Comparison of ENCODE assay signal across 1 cellular context in the genomic region with DNA sequence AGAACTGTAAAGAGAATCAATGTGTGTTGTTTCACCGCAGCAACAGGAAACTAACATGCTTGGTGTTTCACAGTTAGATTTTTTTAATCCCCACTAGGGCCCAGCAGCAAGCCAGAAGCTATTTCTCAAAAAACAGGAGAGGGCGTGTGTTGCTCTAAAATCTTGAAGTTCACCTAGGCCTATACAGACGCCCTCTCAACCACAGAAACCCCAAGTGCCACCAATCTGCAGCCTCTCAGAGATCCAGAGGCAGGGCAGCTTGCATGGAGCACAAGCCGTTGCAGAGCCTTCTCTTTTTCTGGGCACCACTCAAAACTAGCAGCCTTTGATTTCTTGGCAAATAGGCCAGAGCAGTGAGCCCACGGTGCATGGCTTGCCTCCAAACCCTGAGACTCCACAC.
TF ChIP-seq lines count a peak whose summit lies in the region.

No MANE protein-coding gene starts in this region.

TF ChIP-seq in HepG2, 621 proteins besides CTCF, POLR2A, EP300 and RAD21:
- TF ChIP-seq ARNT2 (CRISPR knock-in tag; IDR thresholded peaks at IDR 0.05; ENCODE audit: low read depth) (no peak), NCOA2 (CRISPR knock-in tag; IDR thresholded peaks at IDR 0.05) (no peak), REXO4 (CRISPR knock-in tag; IDR thresholded peaks at IDR 0.05; ENCODE audit: borderline replicate concordance) (no peak), POLR2G (IDR thresholded peaks at IDR 0.05; ENCODE audit: low read depth, low read length) (no peak), RELA (CRISPR knock-in tag; IDR thresholded peaks at IDR 0.05) (no peak), KMT2B (CRISPR knock-in tag; IDR thresholded peaks at IDR 0.05) (no peak)
- TF ChIP-seq, protein P1, sequence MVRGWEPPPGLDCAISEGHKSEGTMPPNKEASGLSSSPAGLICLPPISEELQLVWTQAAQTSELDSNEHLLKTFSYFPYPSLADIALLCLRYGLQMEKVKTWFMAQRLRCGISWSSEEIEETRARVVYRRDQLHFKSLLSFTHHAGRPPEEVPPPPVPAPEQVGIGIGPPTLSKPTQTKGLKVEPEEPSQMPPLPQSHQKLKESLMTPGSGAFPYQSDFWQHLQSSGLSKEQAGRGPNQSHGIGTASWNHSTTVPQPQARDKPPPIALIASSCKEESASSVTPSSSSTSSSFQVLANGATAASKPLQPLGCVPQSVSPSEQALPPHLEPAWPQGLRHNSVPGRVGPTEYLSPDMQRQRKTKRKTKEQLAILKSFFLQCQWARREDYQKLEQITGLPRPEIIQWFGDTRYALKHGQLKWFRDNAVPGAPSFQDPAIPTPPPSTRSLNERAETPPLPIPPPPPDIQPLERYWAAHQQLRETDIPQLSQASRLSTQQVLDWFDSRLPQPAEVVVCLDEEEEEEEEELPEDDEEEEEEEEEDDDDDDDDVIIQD (CRISPR knock-in tag; IDR thresholded peaks at IDR 0.05; ENCODE audit: low read depth), result no peak
- TF ChIP-seq, protein P2, sequence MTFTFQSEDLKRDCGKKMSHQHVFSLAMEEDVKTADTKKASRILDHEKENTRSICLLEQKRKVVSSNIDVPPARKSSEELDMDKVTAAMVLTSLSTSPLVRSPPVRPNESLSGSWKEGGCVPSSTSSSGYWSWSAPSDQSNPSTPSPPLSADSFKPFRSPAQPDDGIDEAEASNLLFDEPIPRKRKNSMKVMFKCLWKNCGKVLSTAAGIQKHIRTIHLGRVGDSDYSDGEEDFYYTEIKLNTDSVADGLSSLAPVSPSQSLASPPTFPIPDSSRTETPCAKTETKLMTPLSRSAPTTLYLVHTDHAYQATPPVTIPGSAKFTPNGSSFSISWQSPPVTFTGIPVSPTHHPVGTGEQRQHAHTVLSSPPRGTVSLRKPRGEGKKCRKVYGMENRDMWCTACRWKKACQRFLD (CRISPR knock-in tag; IDR thresholded peaks at IDR 0.05; ENCODE audit: borderline replicate concordance), result no peak
- TF ChIP-seq, protein P3, sequence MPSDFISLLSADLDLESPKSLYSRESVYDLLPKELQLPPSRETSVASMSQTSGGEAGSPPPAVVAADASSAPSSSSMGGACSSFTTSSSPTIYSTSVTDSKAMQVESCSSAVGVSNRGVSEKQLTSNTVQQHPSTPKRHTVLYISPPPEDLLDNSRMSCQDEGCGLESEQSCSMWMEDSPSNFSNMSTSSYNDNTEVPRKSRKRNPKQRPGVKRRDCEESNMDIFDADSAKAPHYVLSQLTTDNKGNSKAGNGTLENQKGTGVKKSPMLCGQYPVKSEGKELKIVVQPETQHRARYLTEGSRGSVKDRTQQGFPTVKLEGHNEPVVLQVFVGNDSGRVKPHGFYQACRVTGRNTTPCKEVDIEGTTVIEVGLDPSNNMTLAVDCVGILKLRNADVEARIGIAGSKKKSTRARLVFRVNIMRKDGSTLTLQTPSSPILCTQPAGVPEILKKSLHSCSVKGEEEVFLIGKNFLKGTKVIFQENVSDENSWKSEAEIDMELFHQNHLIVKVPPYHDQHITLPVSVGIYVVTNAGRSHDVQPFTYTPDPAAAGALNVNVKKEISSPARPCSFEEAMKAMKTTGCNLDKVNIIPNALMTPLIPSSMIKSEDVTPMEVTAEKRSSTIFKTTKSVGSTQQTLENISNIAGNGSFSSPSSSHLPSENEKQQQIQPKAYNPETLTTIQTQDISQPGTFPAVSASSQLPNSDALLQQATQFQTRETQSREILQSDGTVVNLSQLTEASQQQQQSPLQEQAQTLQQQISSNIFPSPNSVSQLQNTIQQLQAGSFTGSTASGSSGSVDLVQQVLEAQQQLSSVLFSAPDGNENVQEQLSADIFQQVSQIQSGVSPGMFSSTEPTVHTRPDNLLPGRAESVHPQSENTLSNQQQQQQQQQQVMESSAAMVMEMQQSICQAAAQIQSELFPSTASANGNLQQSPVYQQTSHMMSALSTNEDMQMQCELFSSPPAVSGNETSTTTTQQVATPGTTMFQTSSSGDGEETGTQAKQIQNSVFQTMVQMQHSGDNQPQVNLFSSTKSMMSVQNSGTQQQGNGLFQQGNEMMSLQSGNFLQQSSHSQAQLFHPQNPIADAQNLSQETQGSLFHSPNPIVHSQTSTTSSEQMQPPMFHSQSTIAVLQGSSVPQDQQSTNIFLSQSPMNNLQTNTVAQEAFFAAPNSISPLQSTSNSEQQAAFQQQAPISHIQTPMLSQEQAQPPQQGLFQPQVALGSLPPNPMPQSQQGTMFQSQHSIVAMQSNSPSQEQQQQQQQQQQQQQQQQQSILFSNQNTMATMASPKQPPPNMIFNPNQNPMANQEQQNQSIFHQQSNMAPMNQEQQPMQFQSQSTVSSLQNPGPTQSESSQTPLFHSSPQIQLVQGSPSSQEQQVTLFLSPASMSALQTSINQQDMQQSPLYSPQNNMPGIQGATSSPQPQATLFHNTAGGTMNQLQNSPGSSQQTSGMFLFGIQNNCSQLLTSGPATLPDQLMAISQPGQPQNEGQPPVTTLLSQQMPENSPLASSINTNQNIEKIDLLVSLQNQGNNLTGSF (CRISPR knock-in tag; IDR thresholded peaks at IDR 0.05), result no peak
